In genomic region chr15:63852407-63852806, GRCh38 we compare ENCODE assay signal across 38 cellular contexts.
"Had no signal": no experiment of that assay in that cellular context is flagged by ENCODE, and none has a peak within 500 bp of the region (broad histone marks: within the 10 kb centered on the region; RNA-seq: fewer than 3 reads in every experiment).

No MANE protein-coding gene starts in this region.

- H3K4me1 ChIP-seq: adrenal gland, ascending aorta had no signal

- H3K9me3 Mint-ChIP-seq: activated naive CD4-positive, alpha-beta T cell treated with anti-CD3 and anti-CD28 coated beads for 36 hours; activated naive CD4-positive, alpha-beta T cell treated with anti-CD3 and anti-CD28 coated beads, Interleukin-2, amount 10 ng/mL, durations not matched to agents 7 days and 5 days; activated naive CD8-positive, alpha-beta T cell treated with anti-CD3 and anti-CD28 coated beads for 36 hours; activated naive CD8-positive, alpha-beta T cell treated with anti-CD3 and anti-CD28 coated beads, Interleukin-2, amount 50 U/mL, for 24 hours; activated T-cell treated with anti-CD3 and anti-CD28 coated beads, Interleukin-2, amount 50 U/mL, for 24 hours; activated T-cell treated with anti-CD3 and anti-CD28 coated beads, Interleukin-2, amount 50 U/mL, for 4 hours; activated T-cell treated with anti-CD3 and anti-CD28 coated beads, Interleukin-2, amount 50 U/mL, for 72 hours; activated T-helper 1 cell treated with anti-CD3 and anti-CD28 coated beads, Interleukin-12 subunit alpha, Interleukin-12 subunit beta, Interleukin-2, Interleukin-4 antibody, amounts not matched to agents 30 ng/mL and 10 ng/mL and 1 ng/mL, durations not matched to agents 14 hours and 24 hours and 36 hours; activated T-helper 17 cell treated with anti-CD3 and anti-CD28 coated beads, Interleukin-2, amount 50 U/mL, for 72 hours; activated T-helper 2 cell treated with anti-CD3 and anti-CD28 coated beads, Interferon-gamma antibody, Interleukin-2, Interleukin-4, amounts not matched to agents 10 μg/mL and 5 μg/mL and 100 μg/mL, durations not matched to agents 14 hours and 24 hours and 36 hours; central memory CD8-positive, alpha-beta T cell had no signal

- H3K4me1 Mint-ChIP-seq: activated T-helper 17 cell treated with anti-CD3 and anti-CD28 coated beads, Interleukin-2, amount 50 U/mL, for 72 hours had no signal

- H3K27me3 Mint-ChIP-seq: activated naive CD4-positive, alpha-beta T cell treated with anti-CD3 and anti-CD28 coated beads, Interleukin-2, amount 10 ng/mL, durations not matched to agents 7 days and 5 days; activated naive CD8-positive, alpha-beta T cell; activated naive CD8-positive, alpha-beta T cell treated with anti-CD3 and anti-CD28 coated beads for 36 hours; activated naive CD8-positive, alpha-beta T cell treated with anti-CD3 and anti-CD28 coated beads, Interleukin-2, amount 10 ng/mL, durations not matched to agents 7 days and 5 days; activated naive CD8-positive, alpha-beta T cell treated with anti-CD3 and anti-CD28 coated beads, Interleukin-2, amount 50 U/mL, for 24 hours; activated T-cell treated with anti-CD3 and anti-CD28 coated beads, Interleukin-2, amount 50 U/mL, for 24 hours; activated T-helper 17 cell treated with anti-CD3 and anti-CD28 coated beads, Interleukin-2, amount 50 U/mL, for 72 hours; brain; central memory CD8-positive, alpha-beta T cell had no signal

- H3K36me3 ChIP-seq: adrenal gland, ascending aorta, brain microvascular endothelial cell, breast epithelium, cardiac muscle cell had no signal

- H3K27ac Mint-ChIP-seq: activated naive CD4-positive, alpha-beta T cell treated with anti-CD3 and anti-CD28 coated beads for 36 hours; activated naive CD4-positive, alpha-beta T cell treated with anti-CD3 and anti-CD28 coated beads, Interleukin-2, amount 10 ng/mL, durations not matched to agents 7 days and 5 days; activated naive CD4-positive, alpha-beta T cell treated with anti-CD3 and anti-CD28 coated beads, Interleukin-2, amount 50 U/mL, for 72 hours; activated naive CD8-positive, alpha-beta T cell; activated naive CD8-positive, alpha-beta T cell treated with anti-CD3 and anti-CD28 coated beads for 36 hours; activated naive CD8-positive, alpha-beta T cell treated with anti-CD3 and anti-CD28 coated beads, Interleukin-2, amount 10 ng/mL, durations not matched to agents 7 days and 5 days; activated naive CD8-positive, alpha-beta T cell treated with anti-CD3 and anti-CD28 coated beads, Interleukin-2, amount 50 U/mL, for 24 hours; activated T-cell treated with anti-CD3 and anti-CD28 coated beads, Interleukin-2, amount 50 U/mL, for 24 hours; activated T-cell treated with anti-CD3 and anti-CD28 coated beads, Interleukin-2, amount 50 U/mL, for 72 hours; activated T-helper 1 cell treated with anti-CD3 and anti-CD28 coated beads, Interleukin-12 subunit alpha, Interleukin-12 subunit beta, Interleukin-2, Interleukin-4 antibody, amounts not matched to agents 30 ng/mL and 10 ng/mL and 1 ng/mL, durations not matched to agents 14 hours and 24 hours and 36 hours; activated T-helper 17 cell treated with anti-CD3 and anti-CD28 coated beads, Interleukin-2, amount 50 U/mL, for 72 hours; activated T-helper 2 cell treated with anti-CD3 and anti-CD28 coated beads, Interferon-gamma antibody, Interleukin-2, Interleukin-4, amounts not matched to agents 10 μg/mL and 5 μg/mL and 100 μg/mL, durations not matched to agents 14 hours and 24 hours and 36 hours; brain had no signal

- DNase-seq: activated effector memory CD4-positive, alpha-beta T cell treated with anti-CD3 and anti-CD28 coated beads, Interleukin-2, amount 50 U/mL, for 16 hours; activated effector memory CD4-positive, alpha-beta T cell treated with Interleukin-2 at 50 U/mL for 16 hours; activated gamma-delta T cell; activated gamma-delta T cell treated with Interleukin-2 at 50 U/mL for 16 hours; activated naive CD4-positive, alpha-beta T cell; activated naive CD4-positive, alpha-beta T cell treated with anti-CD3 and anti-CD28 coated beads for 36 hours; activated naive CD4-positive, alpha-beta T cell treated with anti-CD3 and anti-CD28 coated beads, Interleukin-2, amount 10 ng/mL, durations not matched to agents 7 days and 5 days; activated naive CD4-positive, alpha-beta T cell treated with Interleukin-2 at 50 U/mL for 16 hours; activated naive CD8-positive, alpha-beta T cell treated with anti-CD3 and anti-CD28 coated beads for 36 hours; activated naive CD8-positive, alpha-beta T cell treated with anti-CD3 and anti-CD28 coated beads, Interleukin-2, amount 10 ng/mL, durations not matched to agents 7 days and 5 days; activated naive CD8-positive, alpha-beta T cell treated with anti-CD3 and anti-CD28 coated beads, Interleukin-2, amount 50 U/mL, for 24 hours; activated T-cell treated with anti-CD3 and anti-CD28 coated beads, Interleukin-2, amount 50 U/mL, for 1 hour; activated T-cell treated with anti-CD3 and anti-CD28 coated beads, Interleukin-2, amount 50 U/mL, for 24 hours; activated T-cell treated with anti-CD3 and anti-CD28 coated beads, Interleukin-2, amount 50 U/mL, for 4 hours; activated T-cell treated with anti-CD3 and anti-CD28 coated beads, Interleukin-2, amount 50 U/mL, for 48 hours; activated T-cell treated with anti-CD3 and anti-CD28 coated beads, Interleukin-2, amount 50 U/mL, for 72 hours; adrenal gland; amniotic stem cell; amygdala; anterior cingulate cortex; aorta; brain microvascular endothelial cell; caudate nucleus; central memory CD4-positive, alpha-beta T cell; cerebellar nuclear complex had no signal

- H3K4me3 Mint-ChIP-seq: activated naive CD4-positive, alpha-beta T cell treated with anti-CD3 and anti-CD28 coated beads for 36 hours; activated naive CD4-positive, alpha-beta T cell treated with anti-CD3 and anti-CD28 coated beads, Interleukin-2, amount 10 ng/mL, durations not matched to agents 7 days and 5 days; activated naive CD8-positive, alpha-beta T cell; activated naive CD8-positive, alpha-beta T cell treated with anti-CD3 and anti-CD28 coated beads for 36 hours; activated naive CD8-positive, alpha-beta T cell treated with anti-CD3 and anti-CD28 coated beads, Interleukin-2, amount 10 ng/mL, durations not matched to agents 7 days and 5 days; activated naive CD8-positive, alpha-beta T cell treated with anti-CD3 and anti-CD28 coated beads, Interleukin-2, amount 50 U/mL, for 24 hours; activated T-cell treated with anti-CD3 and anti-CD28 coated beads, Interleukin-2, amount 50 U/mL, for 24 hours; activated T-cell treated with anti-CD3 and anti-CD28 coated beads, Interleukin-2, amount 50 U/mL, for 4 hours; activated T-cell treated with anti-CD3 and anti-CD28 coated beads, Interleukin-2, amount 50 U/mL, for 72 hours; activated T-helper 1 cell treated with anti-CD3 and anti-CD28 coated beads, Interleukin-12 subunit alpha, Interleukin-12 subunit beta, Interleukin-2, Interleukin-4 antibody, amounts not matched to agents 30 ng/mL and 10 ng/mL and 1 ng/mL, durations not matched to agents 14 hours and 24 hours and 36 hours; activated T-helper 17 cell treated with anti-CD3 and anti-CD28 coated beads, Interleukin-2, amount 50 U/mL, for 72 hours; brain; central memory CD8-positive, alpha-beta T cell had no signal

- H3K27me3 ChIP-seq: adrenal gland, ascending aorta, brain microvascular endothelial cell, breast epithelium, cardiac muscle cell had no signal

- FAIRE-seq: astrocyte, bronchial epithelial cell, colon had no signal

- H3K4me3 ChIP-seq: adrenal gland, ascending aorta, breast epithelium, cardiac muscle cell had no signal

- H3K27ac ChIP-seq: adrenal gland, ascending aorta, brain microvascular endothelial cell, breast epithelium, cardiac muscle cell had no signal

- ATAC-seq: activated naive CD4-positive, alpha-beta T cell treated with anti-CD3 and anti-CD28 coated beads, Interleukin-2, amount 50 U/mL, for 72 hours; activated naive CD8-positive, alpha-beta T cell treated with anti-CD3 and anti-CD28 coated beads, Interleukin-2, amount 50 U/mL, for 24 hours; activated T-cell treated with anti-CD3 and anti-CD28 coated beads, Interleukin-2, amount 50 U/mL, for 4 hours; activated T-cell treated with anti-CD3 and anti-CD28 coated beads, Interleukin-2, amount 50 U/mL, for 72 hours; activated T-helper 17 cell treated with anti-CD3 and anti-CD28 coated beads, Interleukin-2, amount 50 U/mL, for 72 hours had no signal

- H3K36me3 Mint-ChIP-seq: activated naive CD4-positive, alpha-beta T cell treated with anti-CD3 and anti-CD28 coated beads, Interleukin-2, amount 10 ng/mL, durations not matched to agents 7 days and 5 days; activated naive CD4-positive, alpha-beta T cell treated with anti-CD3 and anti-CD28 coated beads, Interleukin-2, amount 50 U/mL, for 72 hours; activated naive CD8-positive, alpha-beta T cell; activated naive CD8-positive, alpha-beta T cell treated with anti-CD3 and anti-CD28 coated beads for 36 hours; activated naive CD8-positive, alpha-beta T cell treated with anti-CD3 and anti-CD28 coated beads, Interleukin-2, amount 10 ng/mL, durations not matched to agents 7 days and 5 days; brain had no signal

- H3K9me3 ChIP-seq: adrenal gland, ascending aorta, breast epithelium had no signal
